ENCODE assay signal across 32 cellular contexts in genomic region chr2:112962308-112963175, GRCh38. TPM values are rescaled to one million over a fixed set of nuclear protein-coding genes. Genes with fewer than 3 reads are reported as not detected.
"Had no signal": no experiment of that assay in that cellular context is flagged by ENCODE, and none has a peak within 500 bp of the region (broad histone marks: within the 10 kb centered on the region; RNA-seq: fewer than 3 reads in every experiment).

No MANE protein-coding gene starts in this region.

- DNase-seq: activated CD4-positive, alpha-beta T cell treated with anti-CD3 and anti-CD28 coated beads for 1 hour; activated CD4-positive, alpha-beta T cell treated with anti-CD3 and anti-CD28 coated beads, Interleukin-2, amount 50 U/mL, for 4 hours; activated CD8-positive, alpha-beta memory T cell treated with anti-CD3 and anti-CD28 coated beads for 24 hours; activated CD8-positive, alpha-beta memory T cell treated with anti-CD3 and anti-CD28 coated beads, Interleukin-2, amount 50 U/mL, for 4 hours; activated T-cell treated with anti-CD3 and anti-CD28 coated beads, Interleukin-2, amount 50 U/mL, for 24 hours; aorta; brain microvascular endothelial cell; effector memory CD8-positive, alpha-beta T cell; esophagus squamous epithelium; gastrocnemius medialis; head of caudate nucleus; hypothalamus; left ventricle myocardium superior; right lobe of liver; stimulated activated CD4-positive, alpha-beta T cell treated with anti-CD3 and anti-CD28 coated beads, Interleukin-1b, Interleukin-23, amount 100 ng/mL, for 48 hours; substantia nigra; T-helper 9 cell; tibial artery had no signal

- H3K27me3 ChIP-seq: brain microvascular endothelial cell, gastrocnemius medialis, neutrophil, right lobe of liver had no signal

- FAIRE-seq: colon, endothelial cell of umbilical vein had no signal

- H3K4me3 Mint-ChIP-seq: activated T-cell treated with anti-CD3 and anti-CD28 coated beads, Interleukin-2, amount 50 U/mL, for 24 hours; activated T-helper 17 cell treated with anti-CD3 and anti-CD28 coated beads, Interleukin-2, amount 50 U/mL, for 72 hours; central memory CD8-positive, alpha-beta T cell; effector memory CD8-positive, alpha-beta T cell; nephron; stimulated activated naive CD8-positive, alpha-beta T cell treated with anti-CD3 and anti-CD28 coated beads, Interleukin-15, Interleukin-2, amounts not matched to agents 100 ng/mL and 50 ng/mL, for 24 hours had no signal

- H3K27me3 Mint-ChIP-seq: activated T-cell treated with anti-CD3 and anti-CD28 coated beads, Interleukin-2, amount 50 U/mL, for 24 hours; activated T-helper 17 cell treated with anti-CD3 and anti-CD28 coated beads, Interleukin-2, amount 50 U/mL, for 72 hours; stimulated activated naive CD8-positive, alpha-beta T cell treated with anti-CD3 and anti-CD28 coated beads, Interleukin-15, Interleukin-2, amounts not matched to agents 100 ng/mL and 50 ng/mL, for 24 hours had no signal

- H3K79me2 ChIP-seq: parathyroid adenoma had no signal

- H3K9me3 ChIP-seq: esophagus squamous epithelium, gastrocnemius medialis, neutrophil, right lobe of liver, tibial artery had no signal

- ATAC-seq: activated naive CD4-positive, alpha-beta T cell treated with anti-CD3 and anti-CD28 coated beads, Interleukin-2, amount 50 U/mL, for 72 hours; activated T-helper 17 cell treated with anti-CD3 and anti-CD28 coated beads, Interleukin-2, amount 50 U/mL, for 72 hours; effector memory CD8-positive, alpha-beta T cell; gastrocnemius medialis; left ventricle myocardium superior; right lobe of liver had no signal

- H3K4me1 ChIP-seq: gastrocnemius medialis, parathyroid adenoma, right lobe of liver, tibial artery had no signal

- H3K27ac ChIP-seq: brain microvascular endothelial cell, esophagus squamous epithelium, gastrocnemius medialis, neutrophil, parathyroid adenoma, right lobe of liver, skin epidermis, tibial artery had no signal

- H3K4me1 Mint-ChIP-seq: activated T-helper 17 cell treated with anti-CD3 and anti-CD28 coated beads, Interleukin-2, amount 50 U/mL, for 72 hours; central memory CD8-positive, alpha-beta T cell; nephron had no signal

- H2AFZ ChIP-seq: parathyroid adenoma had no signal

- H3K36me3 ChIP-seq: brain microvascular endothelial cell, esophagus squamous epithelium, gastrocnemius medialis, neutrophil, right lobe of liver, tibial artery had no signal

- H3K36me3 Mint-ChIP-seq: activated naive CD4-positive, alpha-beta T cell treated with anti-CD3 and anti-CD28 coated beads, Interleukin-2, amount 50 U/mL, for 72 hours had no signal

- H3K9me3 Mint-ChIP-seq: activated naive CD4-positive, alpha-beta T cell treated with anti-CD3 and anti-CD28 coated beads, Interleukin-2, amount 50 U/mL, for 72 hours; activated T-cell treated with anti-CD3 and anti-CD28 coated beads, Interleukin-2, amount 50 U/mL, for 24 hours; activated T-helper 17 cell treated with anti-CD3 and anti-CD28 coated beads, Interleukin-2, amount 50 U/mL, for 72 hours; central memory CD8-positive, alpha-beta T cell; effector memory CD8-positive, alpha-beta T cell; nephron; stimulated activated naive CD8-positive, alpha-beta T cell treated with anti-CD3 and anti-CD28 coated beads, Interleukin-15, Interleukin-2, amounts not matched to agents 100 ng/mL and 50 ng/mL, for 24 hours had no signal

- H3K27ac Mint-ChIP-seq: activated T-cell treated with anti-CD3 and anti-CD28 coated beads, Interleukin-2, amount 50 U/mL, for 24 hours; activated T-helper 17 cell treated with anti-CD3 and anti-CD28 coated beads, Interleukin-2, amount 50 U/mL, for 72 hours; effector memory CD8-positive, alpha-beta T cell; nephron; stimulated activated naive CD8-positive, alpha-beta T cell treated with anti-CD3 and anti-CD28 coated beads, Interleukin-15, Interleukin-2, amounts not matched to agents 100 ng/mL and 50 ng/mL, for 24 hours had no signal

- H3K4me3 ChIP-seq: esophagus squamous epithelium, gastrocnemius medialis, right lobe of liver, skin epidermis, tibial artery had no signal

- H3K9ac ChIP-seq: parathyroid adenoma had no signal

RNA-seq across cellular contexts. Expression of gene IL36G, which starts 15.3 kb away (rescaled TPM):
- total RNA-seq: activated naive CD4-positive, alpha-beta T cell treated with anti-CD3 and anti-CD28 coated beads, Interleukin-2, amount 50 U/mL, for 72 hours; aorta; dermis microvascular lymphatic vessel endothelial cell; endothelial cell of umbilical vein; gastrocnemius medialis; left ventricle myocardium superior; myocyte; right lobe of liver; ureter had no signal
- polyA plus RNA-seq: adipose tissue, aorta, endothelial cell of umbilical vein had no signal

RNA-seq across cellular contexts. Expression of gene IL36A, which starts 42.7 kb away (rescaled TPM):
- total RNA-seq: activated naive CD4-positive, alpha-beta T cell treated with anti-CD3 and anti-CD28 coated beads, Interleukin-2, amount 50 U/mL, for 72 hours; activated T-helper 17 cell treated with anti-CD3 and anti-CD28 coated beads, Interleukin-2, amount 50 U/mL, for 72 hours; aorta; dermis microvascular lymphatic vessel endothelial cell; endothelial cell of umbilical vein; gastrocnemius medialis; left ventricle myocardium superior; myocyte; right lobe of liver; ureter had no signal
- polyA plus RNA-seq: aorta, endothelial cell of umbilical vein had no signal

RNA-seq across cellular contexts. Expression of gene IL37, which starts 51.6 kb away (rescaled TPM):
- total RNA-seq: aorta, dermis microvascular lymphatic vessel endothelial cell, endothelial cell of umbilical vein, gastrocnemius medialis, left ventricle myocardium superior, myocyte, right lobe of liver, ureter had no signal
- polyA plus RNA-seq: adipose tissue, aorta, endothelial cell of umbilical vein had no signal
